9 cellular contexts compared by ENCODE assay signal in genomic region chr7:7772385-7772784, GRCh38. TPM values are rescaled to one million over a fixed set of nuclear protein-coding genes. Genes with fewer than 3 reads are reported as not detected.
DNase-seq lines count a peak whose midpoint lies in the region; ATAC-seq and TF ChIP-seq lines count a peak whose summit lies in the region.
"Had no signal": no experiment of that assay in that cellular context is flagged by ENCODE, and none has a peak within 500 bp of the region (broad histone marks: within the 10 kb centered on the region; RNA-seq: fewer than 3 reads in every experiment).

No MANE protein-coding gene starts in this region.

- in situ Hi-C loops in IMR-90 (cut with MboI; ENCODE audit: low sequenced_read_pairs) = loop anchor here (25.0 kb wide), 1 partner anchor 335 kb away; no protein-coding TSS in a partner anchor

- H2AK9ac ChIP-seq in IMR-90 (replicated peaks; ENCODE audit: low read depth, low read length, poor library complexity) = no peak overlapping the region

- H3K56ac ChIP-seq in IMR-90 (ENCODE audit: extremely low read depth, insufficient read depth, low read length) = no peak overlapping the region

- peak; percentile 96 for ATAC-seq in activated CD4-positive, alpha-beta T cell treated with anti-CD3 and anti-CD28 coated beads for 36 hours
- ATAC-seq in IMR-90 (ENCODE audit: low read depth) = peak; percentile 57
- ATAC-seq in activated CD8-positive, alpha-beta T cell treated with anti-CD3 and anti-CD28 coated beads, Interleukin-2, amount 10 ng/mL, durations not matched to agents 7 days and 5 days = peak; percentile 33
- peak; percentile 40 for ATAC-seq in naive thymus-derived CD4-positive, alpha-beta T cell
- ATAC-seq in HG03280 (IDR thresholded peaks at IDR 0.05; ENCODE audit: unreplicated experiment) = no peak
- ATAC-seq in left lung = no peak

- H3K27me3 ChIP-seq in IMR-90 (ENCODE audit: control insufficient read depth, insufficient read depth, low read length) (no peaks in the 10 kb centered on the region), left lung (no peaks in the 10 kb centered on the region)
- no peaks in the 10 kb centered on the region for H3K27me3 ChIP-seq in naive thymus-derived CD4-positive, alpha-beta T cell (ENCODE audit: control insufficient read depth in 2 of 2, insufficient read depth in 2 of 2, low read length in 2 of 2)
- H3K27me3 ChIP-seq: Peyer's patch had no signal

- H4K8ac ChIP-seq in IMR-90 (ENCODE audit: low read depth in 2 of 2, low read length in 2 of 2) = peak overlapping the region in 1 of 2 experiments; percentile 33; a peak in 1 of 4 replicates

- no peak overlapping the region for H2AK5ac ChIP-seq in IMR-90 (ENCODE audit: low read depth, low read length)

- H3K79me1 ChIP-seq in IMR-90 (ENCODE audit: low read depth in 1 of 2, low read length in 2 of 2) = no peaks in the 10 kb centered on the region

- no peak overlapping the region for H3K14ac ChIP-seq in IMR-90 (replicated peaks; ENCODE audit: low read depth, low read length)

- H4K20me1 ChIP-seq in IMR-90 (ENCODE audit: insufficient read depth, low read length) = no peaks in the 10 kb centered on the region

- peak overlapping the region; percentile 25 for H2AFZ ChIP-seq in IMR-90 (replicated peaks; ENCODE audit: low read length, poor library complexity)

- peak overlapping the region; percentile 80 for H3K4me2 ChIP-seq in IMR-90 (ENCODE audit: low read depth, low read length)

- H3K4me3 ChIP-seq in IMR-90 (ENCODE audit: insufficient read depth, low read depth, low read length) = peak overlapping the region; percentile 19; the same call in 1 of the 2 replicates
- peak overlapping the region; percentile 15 for H3K4me3 ChIP-seq in naive thymus-derived CD4-positive, alpha-beta T cell (ENCODE audit: low read length)
- no peak overlapping the region for H3K4me3 ChIP-seq in left lung
- H3K4me3 ChIP-seq: Peyer's patch had no signal

- DNase-seq in activated CD4-positive, alpha-beta T cell treated with anti-CD3 and anti-CD28 coated beads for 36 hours = peak; percentile 51
- no peak for DNase-seq in activated CD4-positive, alpha-beta T cell treated with anti-CD3 and anti-CD28 coated beads, Interleukin-2, amount 50 U/mL, for 1 hour
- DNase-seq in IMR-90 = peak; percentile 67
- DNase-seq in activated CD8-positive, alpha-beta T cell treated with anti-CD3 and anti-CD28 coated beads, Interleukin-2, amount 10 ng/mL, durations not matched to agents 7 days and 5 days = no peak
- DNase-seq in naive thymus-derived CD4-positive, alpha-beta T cell = peak in 4 of 9 donors; percentile 18 to 41 (median 31)
- DNase-seq in progenitor cell of endocrine pancreas (ENCODE audit: low spot score, unreplicated experiment) = no peak
- DNase-seq in left lung = no peak

- no peak overlapping the region for H2BK15ac ChIP-seq in IMR-90 (ENCODE audit: low read depth, low read length)

- peaks cover 15% of the 10 kb centered on the region for H3K4me1 ChIP-seq in IMR-90 (ENCODE audit: control insufficient read depth, insufficient read depth, low read length)
- peaks cover 0 to 3% of the 10 kb centered on the region in 2 donors for H3K4me1 ChIP-seq in naive thymus-derived CD4-positive, alpha-beta T cell (ENCODE audit: control insufficient read depth in 2 of 2, insufficient read depth in 2 of 2, low read length in 2 of 2)
- no peaks in the 10 kb centered on the region for H3K4me1 ChIP-seq in left lung
- H3K4me1 ChIP-seq: Peyer's patch had no signal

- H3K27ac Mint-ChIP-seq in activated CD4-positive, alpha-beta T cell treated with anti-CD3 and anti-CD28 coated beads for 36 hours = peak overlapping the region; percentile 69
- H3K27ac Mint-ChIP-seq in activated CD8-positive, alpha-beta T cell treated with anti-CD3 and anti-CD28 coated beads, Interleukin-2, amount 10 ng/mL, durations not matched to agents 7 days and 5 days = peak overlapping the region; percentile 60
- H3K27ac Mint-ChIP-seq in naive thymus-derived CD4-positive, alpha-beta T cell = peak overlapping the region; percentile 27 to 93 (median 79)
- H3K27ac Mint-ChIP-seq in progenitor cell of endocrine pancreas = no peak overlapping the region

- H3K36me3 ChIP-seq in IMR-90 (ENCODE audit: control insufficient read depth, insufficient read depth, low read length) (no peaks in the 10 kb centered on the region), left lung (no peaks in the 10 kb centered on the region)
- no peaks in the 10 kb centered on the region for H3K36me3 ChIP-seq in naive thymus-derived CD4-positive, alpha-beta T cell (ENCODE audit: control insufficient read depth in 2 of 3, insufficient read depth in 3 of 3, low read length in 3 of 3)
- H3K36me3 ChIP-seq: Peyer's patch had no signal

- peak overlapping the region; percentile 42 for H3K18ac ChIP-seq in IMR-90 (ENCODE audit: low read depth, low read length)

- dilution Hi-C loops in IMR-90 (cut with HindIII; ENCODE audit: low sequenced_read_pairs, unreplicated experiment) = no loop called here

- no peak for TF ChIP-seq RAD21 in IMR-90 (IDR thresholded peaks at IDR 0.05; ENCODE audit: low read length)

- no peak for TF ChIP-seq CTCF in IMR-90 (conservative IDR thresholded peaks at IDR 0.05; ENCODE audit: low read depth, low read length)
- no peak for TF ChIP-seq CTCF in progenitor cell of endocrine pancreas (IDR thresholded peaks at IDR 0.05; ENCODE audit: unreplicated experiment)
- TF ChIP-seq CTCF in left lung (IDR thresholded peaks at IDR 0.05) = no peak

- no peaks in the 10 kb centered on the region for H3K9me3 Mint-ChIP-seq in activated CD4-positive, alpha-beta T cell treated with anti-CD3 and anti-CD28 coated beads for 36 hours (ENCODE audit: low read depth)
- no peaks in the 10 kb centered on the region for H3K9me3 Mint-ChIP-seq in activated CD8-positive, alpha-beta T cell treated with anti-CD3 and anti-CD28 coated beads, Interleukin-2, amount 10 ng/mL, durations not matched to agents 7 days and 5 days (ENCODE audit: insufficient read depth)
- H3K9me3 Mint-ChIP-seq in naive thymus-derived CD4-positive, alpha-beta T cell = peaks cover 0 to 3% (median 0%) of the 10 kb centered on the region in 11 donors
- H3K9me3 Mint-ChIP-seq in progenitor cell of endocrine pancreas (ENCODE audit: low read depth) = no peaks in the 10 kb centered on the region

- no peaks in the 10 kb centered on the region for H3K27me3 Mint-ChIP-seq in activated CD4-positive, alpha-beta T cell treated with anti-CD3 and anti-CD28 coated beads for 36 hours
- H3K27me3 Mint-ChIP-seq in activated CD8-positive, alpha-beta T cell treated with anti-CD3 and anti-CD28 coated beads, Interleukin-2, amount 10 ng/mL, durations not matched to agents 7 days and 5 days (ENCODE audit: low read depth) = no peaks in the 10 kb centered on the region
- H3K27me3 Mint-ChIP-seq in naive thymus-derived CD4-positive, alpha-beta T cell = no peaks in the 10 kb centered on the region
- no peaks in the 10 kb centered on the region for H3K27me3 Mint-ChIP-seq in progenitor cell of endocrine pancreas

- H3K23ac ChIP-seq in IMR-90 (ENCODE audit: low read depth, low read length) = 0 out of 2 replicates have a peak overlapping the region, but pooled peaks have one; percentile 37

- CTCF ChIA-PET in activated CD4-positive, alpha-beta T cell treated with anti-CD3 and anti-CD28 coated beads for 36 hours (lab: Charles Lee) = interaction anchor here (0.7 to 2.9 kb wide), 6 partner anchors 15 to 750 kb away, joined by 3 to 15 read pairs (median 4); no protein-coding TSS in a partner anchor
- CTCF ChIA-PET in IMR-90 (lab: Yijun Ruan, JAX) = interaction anchor here (1.1 to 1.8 kb wide), 2 partner anchors 11 to 158 kb away, joined by 3 to 7 read pairs; no protein-coding TSS in a partner anchor
- CTCF ChIA-PET in activated CD8-positive, alpha-beta T cell treated with anti-CD3 and anti-CD28 coated beads, Interleukin-2, amount 10 ng/mL, durations not matched to agents 7 days and 5 days (lab: Charles Lee) = interaction anchor here (1.1 to 2.3 kb wide), 5 partner anchors 8 to 418 kb away, joined by 4 to 9 read pairs (median 6); no protein-coding TSS in a partner anchor
- CTCF ChIA-PET in naive thymus-derived CD4-positive, alpha-beta T cell (lab: Charles Lee) = interaction anchor here (1.1 kb wide), 1 partner anchor 17 kb away, joined by 5 read pairs; no protein-coding TSS in a partner anchor

- H2BK20ac ChIP-seq in IMR-90 (ENCODE audit: low read depth, low read length) = no peak overlapping the region

- H3K27ac ChIP-seq in IMR-90 (ENCODE audit: insufficient read depth, low read length) (peak overlapping the region; percentile 55; the same call in 1 of the 2 replicates), left lung (no peak overlapping the region)
- H3K27ac ChIP-seq in naive thymus-derived CD4-positive, alpha-beta T cell (ENCODE audit: low read depth, low read length) = no peak overlapping the region

- no peaks in the 10 kb centered on the region for H3K9me3 ChIP-seq in IMR-90 (ENCODE audit: control insufficient read depth, insufficient read depth, low read length)
- H3K9me3 ChIP-seq in naive thymus-derived CD4-positive, alpha-beta T cell (ENCODE audit: control insufficient read depth in 2 of 3, low read length in 3 of 3) = no peaks in the 10 kb centered on the region
- H3K9me3 ChIP-seq in left lung = no peaks in the 10 kb centered on the region
- H3K9me3 ChIP-seq: Peyer's patch had no signal

- peaks cover 28% of the 10 kb centered on the region for H3K4me1 Mint-ChIP-seq in activated CD4-positive, alpha-beta T cell treated with anti-CD3 and anti-CD28 coated beads for 36 hours
- peaks cover 16% of the 10 kb centered on the region for H3K4me1 Mint-ChIP-seq in activated CD8-positive, alpha-beta T cell treated with anti-CD3 and anti-CD28 coated beads, Interleukin-2, amount 10 ng/mL, durations not matched to agents 7 days and 5 days (ENCODE audit: low read depth)
- peaks cover 10 to 46% (median 36%) of the 10 kb centered on the region in 7 donors for H3K4me1 Mint-ChIP-seq in naive thymus-derived CD4-positive, alpha-beta T cell
- no peaks in the 10 kb centered on the region for H3K4me1 Mint-ChIP-seq in progenitor cell of endocrine pancreas (ENCODE audit: low read depth)

- no peak for TF ChIP-seq POLR2A in IMR-90 (IDR thresholded peaks at IDR 0.05; ENCODE audit: low read depth, low read length)

- H2BK120ac ChIP-seq in IMR-90 (ENCODE audit: low read depth, low read length) = peak overlapping the region; percentile 1; the same call in 1 of the 2 replicates

- POLR2A ChIA-PET in activated CD4-positive, alpha-beta T cell treated with anti-CD3 and anti-CD28 coated beads for 36 hours (lab: Charles Lee) = interaction anchor here (0.8 to 1.2 kb wide), 2 partner anchors 53 to 356 kb away, joined by 3 read pairs; no protein-coding TSS in a partner anchor
- POLR2A ChIA-PET in IMR-90 (lab: Charles Lee; ENCODE audit: unreplicated experiment) = no interaction called here
- POLR2A ChIA-PET in activated CD8-positive, alpha-beta T cell treated with anti-CD3 and anti-CD28 coated beads, Interleukin-2, amount 10 ng/mL, durations not matched to agents 7 days and 5 days (lab: Charles Lee) = interaction anchor here (1.1 to 1.5 kb wide), 2 partner anchors 131 to 590 kb away, joined by 3 read pairs; partner anchors contain the start of genes C1GALT1 and UMAD1
- POLR2A ChIA-PET in naive thymus-derived CD4-positive, alpha-beta T cell (lab: Charles Lee) = no interaction called here

- H4K91ac ChIP-seq in IMR-90 (ENCODE audit: insufficient read depth, low read depth, low read length) = no peak overlapping the region

- H3K9me1 ChIP-seq in IMR-90 (ENCODE audit: insufficient read depth, low read length) = no peaks in the 10 kb centered on the region; the same call in 1 of the 2 replicates

- H4K5ac ChIP-seq in IMR-90 (ENCODE audit: low read depth, low read length) = no peak overlapping the region; the same call in 1 of the 2 replicates

- H3K4me3 Mint-ChIP-seq in activated CD4-positive, alpha-beta T cell treated with anti-CD3 and anti-CD28 coated beads for 36 hours = peak overlapping the region; percentile 43
- H3K4me3 Mint-ChIP-seq in activated CD8-positive, alpha-beta T cell treated with anti-CD3 and anti-CD28 coated beads, Interleukin-2, amount 10 ng/mL, durations not matched to agents 7 days and 5 days = peak overlapping the region; percentile 62
- peak overlapping the region; percentile 64 to 95 (median 82) for H3K4me3 Mint-ChIP-seq in naive thymus-derived CD4-positive, alpha-beta T cell
- H3K4me3 Mint-ChIP-seq in progenitor cell of endocrine pancreas (ENCODE audit: low read depth) = no peak overlapping the region

- no TSS peak for BruUV-seq in IMR-90 (replicated peaks; lab: Mats Ljungman, UMichigan)

- no CpG with 5 or more reads among the region's 6 CpGs for WGBS in IMR-90 (ENCODE audit: extremely low coverage in 2 of 2, insufficient read length in 1 of 2), 2 experiments

- intact Hi-C loops in activated CD4-positive, alpha-beta T cell treated with anti-CD3 and anti-CD28 coated beads for 36 hours (cut with DNase I, micrococcal nuclease) = loop anchor here (5.0 kb wide), 3 partner anchors 45 to 355 kb away; no protein-coding TSS in a partner anchor
- intact Hi-C loops in IMR-90 (cut with micrococcal nuclease) (loop anchor here (5.0 kb wide), 1 partner anchor 265 kb away; no protein-coding TSS in a partner anchor), left lung (cut with DNase I) (no loop called here)
- intact Hi-C loops in naive thymus-derived CD4-positive, alpha-beta T cell (cut with micrococcal nuclease) = no loop called here

- H2BK5ac ChIP-seq in IMR-90 (ENCODE audit: low read depth, low read length, poor library complexity, severe bottlenecking) = peak overlapping the region; percentile 44

- no peaks in the 10 kb centered on the region for H3K36me3 Mint-ChIP-seq in activated CD4-positive, alpha-beta T cell treated with anti-CD3 and anti-CD28 coated beads for 36 hours (ENCODE audit: low read depth)
- no peaks in the 10 kb centered on the region for H3K36me3 Mint-ChIP-seq in activated CD8-positive, alpha-beta T cell treated with anti-CD3 and anti-CD28 coated beads, Interleukin-2, amount 10 ng/mL, durations not matched to agents 7 days and 5 days (ENCODE audit: low read depth)
- H3K36me3 Mint-ChIP-seq in naive thymus-derived CD4-positive, alpha-beta T cell = peaks cover 0 to 13% (median 9%) of the 10 kb centered on the region in 5 donors
- H3K36me3 Mint-ChIP-seq in progenitor cell of endocrine pancreas (ENCODE audit: insufficient read depth) = no peaks in the 10 kb centered on the region

- H3K9ac ChIP-seq in IMR-90 (ENCODE audit: low read depth, low read length) = peak overlapping the region; percentile 13; the same call in 1 of the 2 replicates

- no peak overlapping the region for H3K4ac ChIP-seq in IMR-90 (ENCODE audit: low read depth, low read length)

RNA-seq across cellular contexts. Expression of gene RPA3, which starts 54.0 kb away (rescaled TPM):
- 100 to 1,000 TPM; 109 to 181 TPM for total RNA-seq in activated CD4-positive, alpha-beta T cell treated with anti-CD3 and anti-CD28 coated beads for 36 hours
- 12.7 and 25.0 TPM in 2 replicates for total RNA-seq in IMR-90 (2012; rRNA removed)
- 20.0 and 21.1 TPM in 2 replicates for polyA plus RNA-seq in IMR-90 (2012; rRNA removed)
- polyA plus RNA-seq in IMR-90 (2012; cell fraction: cytosol; rRNA removed) = 3.1 and 5.8 TPM in 2 replicates
- polyA plus RNA-seq in IMR-90 (2012; cell fraction: nucleus; rRNA removed; ENCODE audit: low replicate concordance) = 0.63 and 4.8 TPM in 2 replicates
- total RNA-seq in activated CD8-positive, alpha-beta T cell treated with anti-CD3 and anti-CD28 coated beads, Interleukin-2, amount 10 ng/mL, durations not matched to agents 7 days and 5 days = 100 to 1,000 TPM; 117 TPM
- 10 to 100 TPM; 20.0 to 73.6 (median 26.8) TPM for total RNA-seq in naive thymus-derived CD4-positive, alpha-beta T cell
- polyA plus RNA-seq in naive thymus-derived CD4-positive, alpha-beta T cell = 10 to 100 TPM; 55.7 to 96.9 TPM
- total RNA-seq in progenitor cell of endocrine pancreas = 39.5 and 39.6 TPM in 2 replicates
- total RNA-seq in left lung = 10 to 100 TPM; 28.5 to 32.3 TPM

Comparison
In these comparisons a context has a peak if more than half of its experiments do, and no peak if none do; other contexts are left out.
1. DNase-seq: peak in activated CD4-positive, alpha-beta T cell treated with anti-CD3 and anti-CD28 coated beads for 36 hours (single experiment) and IMR-90 (single experiment); none in activated CD4-positive, alpha-beta T cell treated with anti-CD3 and anti-CD28 coated beads, Interleukin-2, amount 50 U/mL, for 1 hour (single experiment), activated CD8-positive, alpha-beta T cell treated with anti-CD3 and anti-CD28 coated beads, Interleukin-2, amount 10 ng/mL, durations not matched to agents 7 days and 5 days (single experiment), progenitor cell of endocrine pancreas (single experiment) and left lung (0 of 2).
2. ATAC-seq: peak in activated CD4-positive, alpha-beta T cell treated with anti-CD3 and anti-CD28 coated beads for 36 hours (single experiment), IMR-90 (single experiment), activated CD8-positive, alpha-beta T cell treated with anti-CD3 and anti-CD28 coated beads, Interleukin-2, amount 10 ng/mL, durations not matched to agents 7 days and 5 days (single experiment) and naive thymus-derived CD4-positive, alpha-beta T cell (single experiment); none in HG03280 (single experiment) and left lung (single experiment).
3. H3K4me3 ChIP-seq: peak in IMR-90 (single experiment) and naive thymus-derived CD4-positive, alpha-beta T cell (single experiment); none in left lung (0 of 2).
4. POLR2A ChIA-PET loops: an anchor here in activated CD4-positive, alpha-beta T cell treated with anti-CD3 and anti-CD28 coated beads for 36 hours (0.8 to 1.2 kb wide) and activated CD8-positive, alpha-beta T cell treated with anti-CD3 and anti-CD28 coated beads, Interleukin-2, amount 10 ng/mL, durations not matched to agents 7 days and 5 days (1.1 to 1.5 kb wide); none called in IMR-90 and naive thymus-derived CD4-positive, alpha-beta T cell.
5. intact Hi-C loops: an anchor here in activated CD4-positive, alpha-beta T cell treated with anti-CD3 and anti-CD28 coated beads for 36 hours (5.0 kb wide) and IMR-90 (5.0 kb wide); none called in naive thymus-derived CD4-positive, alpha-beta T cell and left lung.